13 cellular contexts compared by ENCODE assay signal in the genomic region with DNA sequence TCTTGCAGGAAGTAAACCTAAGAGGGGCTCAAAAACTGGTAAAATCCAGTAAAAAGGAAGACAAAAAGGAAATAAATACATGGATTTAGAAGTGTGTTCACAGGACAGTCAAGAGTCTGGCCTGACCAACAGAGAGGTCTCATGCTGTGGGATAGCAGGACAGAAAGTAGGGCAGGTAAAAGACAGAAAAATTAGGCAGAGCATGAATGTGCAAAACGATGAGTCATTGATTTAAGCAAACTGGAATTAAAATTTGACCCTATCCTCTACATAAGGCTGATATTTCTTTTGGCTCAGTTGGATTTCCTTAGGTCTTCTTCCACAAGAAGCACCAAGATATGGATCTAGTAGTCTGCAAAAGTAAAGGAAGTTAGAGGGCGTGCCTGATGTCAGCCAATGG. TPM values are rescaled to one million over a fixed set of nuclear protein-coding genes. Genes with fewer than 3 reads are reported as not detected.
"Had no signal": no experiment of that assay in that cellular context is flagged by ENCODE, and none has a peak within 500 bp of the region (broad histone marks: within the 10 kb centered on the region; RNA-seq: fewer than 3 reads in every experiment).

No MANE protein-coding gene starts in this region.

- H3K4me3 Mint-ChIP-seq: activated T-cell treated with anti-CD3 and anti-CD28 coated beads, Interleukin-2, amount 50 U/mL, for 4 hours; neural crest cell had no signal

- H3K27ac ChIP-seq: dorsolateral prefrontal cortex, pancreas had no signal

- DNase-seq: activated T-cell treated with anti-CD3 and anti-CD28 coated beads, Interleukin-2, amount 50 U/mL, for 4 hours; dorsolateral prefrontal cortex; hippocampal formation; kidney glomerular epithelial cell; mesendoderm; pancreas; SK-N-SH; stimulated activated CD4-positive, alpha-beta T cell treated with anti-CD3 and anti-CD28 coated beads, Interleukin-4, amount 100 ng/mL, for 24 hours; trophoblast cell had no signal

- ATAC-seq: esophagus mucosa, pancreas had no signal

- H3K4me1 Mint-ChIP-seq: neural crest cell had no signal

- H3K9me3 ChIP-seq: pancreas, SK-N-SH had no signal

- H3K9me3 Mint-ChIP-seq: activated T-cell treated with anti-CD3 and anti-CD28 coated beads, Interleukin-2, amount 50 U/mL, for 4 hours; neural crest cell had no signal

- H3K36me3 ChIP-seq: pancreas had no signal

RNA-seq across cellular contexts. Expression of a gene that starts 19.7 kb away (rescaled TPM):
- total RNA-seq: astrocyte, renal cortical epithelial cell had no signal
